15 cellular contexts compared by ENCODE assay signal in the genomic region with DNA sequence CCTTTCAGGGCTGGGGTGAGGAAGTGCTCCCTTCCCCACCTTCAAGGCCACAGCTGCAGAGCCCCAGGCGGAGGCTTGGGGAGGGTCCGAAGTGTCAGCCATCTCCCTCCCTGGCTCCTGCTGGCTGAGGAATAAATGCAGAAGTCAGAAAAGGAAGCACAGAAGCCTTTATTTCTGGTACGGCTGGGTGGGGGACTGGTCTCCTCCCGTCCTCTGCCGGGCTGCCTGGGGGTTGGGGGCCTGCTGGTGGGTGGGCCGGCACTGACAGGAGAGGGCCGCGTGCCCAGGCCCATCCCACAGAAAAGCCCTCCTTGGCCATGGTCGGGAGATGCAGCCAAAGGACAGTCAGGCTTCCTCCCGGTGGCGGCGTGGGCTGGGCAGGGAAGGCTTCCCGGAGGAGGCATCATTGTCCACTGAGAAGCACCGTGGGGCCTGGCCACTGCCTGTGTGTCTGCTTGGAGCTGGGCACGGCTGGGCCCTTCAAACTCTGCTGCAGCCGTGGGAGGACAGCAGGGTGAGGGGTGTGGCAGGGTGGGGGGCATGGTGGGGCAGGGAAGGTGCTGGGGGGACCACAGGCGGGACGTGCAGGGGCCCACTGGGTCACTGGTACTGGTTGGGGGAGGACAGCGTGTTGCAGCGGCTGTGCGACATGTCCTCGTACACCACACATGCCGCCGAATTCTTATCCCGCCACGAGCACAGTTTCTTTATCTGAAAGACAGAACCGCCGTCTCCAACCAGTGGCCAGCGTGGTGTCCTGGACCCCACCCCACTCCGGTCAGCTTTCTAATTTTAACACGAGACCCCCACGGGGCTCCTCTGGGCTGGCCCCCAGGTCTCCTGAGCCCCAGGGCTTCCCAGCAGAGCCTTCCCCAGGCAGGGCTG. TPM values are rescaled to one million over a fixed set of nuclear protein-coding genes. Genes with fewer than 3 reads are reported as not detected.
DNase-seq lines count a peak whose midpoint lies in the region; ATAC-seq and TF ChIP-seq lines count a peak whose summit lies in the region.
"Had no signal": no experiment of that assay in that cellular context is flagged by ENCODE, and none has a peak within 500 bp of the region (broad histone marks: within the 10 kb centered on the region; RNA-seq: fewer than 3 reads in every experiment).

No MANE protein-coding gene starts in this region.

- peaks cover 0 to 10% (median 0%) of the 10 kb centered on the region in 6 donors for H3K36me3 ChIP-seq in spleen

- no peaks in the 10 kb centered on the region for H3K27me3 Mint-ChIP-seq in activated CD4-positive, alpha-beta T cell treated with anti-CD3 and anti-CD28 coated beads, Interleukin-2, amount 10 ng/mL, durations not matched to agents 7 days and 5 days
- no peaks in the 10 kb centered on the region for H3K27me3 Mint-ChIP-seq in central memory CD8-positive, alpha-beta T cell

- POLR2A ChIA-PET in activated CD4-positive, alpha-beta T cell treated with anti-CD3 and anti-CD28 coated beads, Interleukin-2, amount 10 ng/mL, durations not matched to agents 7 days and 5 days (lab: Charles Lee): no interaction called here

- peaks cover 0 to 60% (median 21%) of the 10 kb centered on the region in 7 donors for H3K27me3 ChIP-seq in spleen (replicated peaks in 1 of 7)

- H3K4me3 Mint-ChIP-seq in activated CD4-positive, alpha-beta T cell treated with anti-CD3 and anti-CD28 coated beads, Interleukin-2, amount 10 ng/mL, durations not matched to agents 7 days and 5 days: no peak overlapping the region
- peak overlapping the region; percentile 96 for H3K4me3 Mint-ChIP-seq in central memory CD8-positive, alpha-beta T cell

- H3K27ac ChIP-seq in spleen: peak overlapping the region in 3 of 8 donors; percentile 81 to 88 (median 83)
- H3K27ac ChIP-seq: parathyroid adenoma had no signal

- ATAC-seq in central memory CD8-positive, alpha-beta T cell (replicated peaks; ENCODE audit: extremely low read depth, poor library complexity, severe bottlenecking): no peak

- intact Hi-C loops in spleen (cut with DNase I; ENCODE audit: low total_unique reads) (no loop called here), posterior vena cava (cut with DNase I) (no loop called here)

- peaks cover 19% of the 10 kb centered on the region for H3K36me3 Mint-ChIP-seq in activated CD4-positive, alpha-beta T cell treated with anti-CD3 and anti-CD28 coated beads, Interleukin-2, amount 10 ng/mL, durations not matched to agents 7 days and 5 days (ENCODE audit: low read depth)
- peaks cover 26% of the 10 kb centered on the region for H3K36me3 Mint-ChIP-seq in central memory CD8-positive, alpha-beta T cell (ENCODE audit: insufficient read depth)

- H3K4me3 ChIP-seq in spleen: peak overlapping the region in 6 of 8 donors; percentile 28 to 69 (median 36)

- no peaks in the 10 kb centered on the region for H3K9me3 ChIP-seq in spleen

- H3K4me1 ChIP-seq in spleen: peaks cover 0 to 38% (median 22%) of the 10 kb centered on the region in 6 donors

- H3K9me3 Mint-ChIP-seq in activated CD4-positive, alpha-beta T cell treated with anti-CD3 and anti-CD28 coated beads, Interleukin-2, amount 10 ng/mL, durations not matched to agents 7 days and 5 days: no peaks in the 10 kb centered on the region
- no peaks in the 10 kb centered on the region for H3K9me3 Mint-ChIP-seq in central memory CD8-positive, alpha-beta T cell

- peak overlapping the region; percentile 87 for H3K27ac Mint-ChIP-seq in activated CD4-positive, alpha-beta T cell treated with anti-CD3 and anti-CD28 coated beads, Interleukin-2, amount 10 ng/mL, durations not matched to agents 7 days and 5 days
- H3K27ac Mint-ChIP-seq in central memory CD8-positive, alpha-beta T cell (ENCODE audit: low read depth): no peak overlapping the region

- CTCF ChIA-PET in activated CD4-positive, alpha-beta T cell treated with anti-CD3 and anti-CD28 coated beads, Interleukin-2, amount 10 ng/mL, durations not matched to agents 7 days and 5 days (lab: Charles Lee): no interaction called here

- peaks cover 17% of the 10 kb centered on the region for H3K4me1 Mint-ChIP-seq in activated CD4-positive, alpha-beta T cell treated with anti-CD3 and anti-CD28 coated beads, Interleukin-2, amount 10 ng/mL, durations not matched to agents 7 days and 5 days
- peaks cover 8% of the 10 kb centered on the region for H3K4me1 Mint-ChIP-seq in central memory CD8-positive, alpha-beta T cell

- 35 to 44% (median 37%) methylated on average over 20 to 32 of the region's 32 CpGs for WGBS in spleen, 5 donors

- TF ChIP-seq POLR2A in spleen (IDR thresholded peaks at IDR 0.05): no peak

- DNase-seq in activated CD4-positive, alpha-beta T cell treated with anti-CD3 and anti-CD28 coated beads, Interleukin-2, amount 10 ng/mL, durations not matched to agents 7 days and 5 days: no peak
- no peak for DNase-seq in activated CD4-positive, alpha-beta T cell treated with anti-CD3 and anti-CD28 coated beads for 4 hours
- DNase-seq in NOMO-1 treated with DMSO at 0.1 percent for 48 hours (lab: John Stamatoyannopoulos, UW; ENCODE audit: unreplicated experiment) (peak; percentile 44), spleen (no peak), posterior vena cava (ENCODE audit: low spot score) (no peak), GF-D8 (lab: John Stamatoyannopoulos, UW) (no peak), AG20443 (ENCODE audit: low spot score) (no peak)
- DNase-seq in central memory CD8-positive, alpha-beta T cell (ENCODE audit: low spot score in 2 of 2): no peak
- DNase-seq: KBM-7, mammary epithelial cell, NCI-H187 treated with DMSO at 0.1 percent for 48 hours, NCI-H69 had no signal

- TF ChIP-seq CTCF in spleen (IDR thresholded peaks at IDR 0.05 in 8 of 11, conservative IDR thresholded peaks at IDR 0.05 in 3 of 11): no peak

RNA-seq across cellular contexts. Expression of gene CD7, which starts 2.4 kb away (rescaled TPM):
- total RNA-seq in activated CD4-positive, alpha-beta T cell treated with anti-CD3 and anti-CD28 coated beads, Interleukin-2, amount 10 ng/mL, durations not matched to agents 7 days and 5 days: 100 to 1,000 TPM; 285 to 292 TPM
- total RNA-seq in spleen (10 to 100 TPM; 18.9 to 60.1 (median 39.4) TPM), posterior vena cava (1 to 10 TPM; 1.9 to 3.0 TPM)
- polyA plus RNA-seq in spleen: 10 to 100 TPM; 14.8 to 24.5 (median 16.1) TPM
- total RNA-seq: mammary epithelial cell, SK-MEL-5 had no signal
- polyA plus RNA-seq: mammary epithelial cell had no signal

RNA-seq across cellular contexts. Expression of gene SECTM1, which starts 18.6 kb away (rescaled TPM):
- total RNA-seq in activated CD4-positive, alpha-beta T cell treated with anti-CD3 and anti-CD28 coated beads, Interleukin-2, amount 10 ng/mL, durations not matched to agents 7 days and 5 days: 10 to 100 TPM; 16.4 TPM
- 100 to 1,000 TPM in 1 of 7 donors, 10 to 100 TPM in 6; 55.6 to 141 (median 66.6) TPM for total RNA-seq in spleen
- 10 to 100 TPM in 1 of 3 donors, 1 to 10 TPM in 2; 6.0 to 15.2 (median 7.0) TPM for polyA plus RNA-seq in spleen
- total RNA-seq in posterior vena cava: 10 to 100 TPM; 10.3 to 14.5 TPM

RNA-seq across cellular contexts. Expression of gene CSNK1D, which starts 41.5 kb away (rescaled TPM):
- total RNA-seq in activated CD4-positive, alpha-beta T cell treated with anti-CD3 and anti-CD28 coated beads, Interleukin-2, amount 10 ng/mL, durations not matched to agents 7 days and 5 days: 100 to 1,000 TPM; 115 to 142 TPM
- total RNA-seq in spleen: 100 to 1,000 TPM in 5 of 7 donors, 10 to 100 TPM in 2; 74.3 to 216 (median 160) TPM
- polyA plus RNA-seq in spleen: 100 to 1,000 TPM in 1 of 3 donors, 10 to 100 TPM in 2; 46.5 to 122 (median 67.2) TPM
- total RNA-seq in posterior vena cava: 100 to 1,000 TPM in 1 of 2 donors, 10 to 100 TPM in 1; 93.6 to 103 TPM

RNA-seq across cellular contexts. Expression of gene TEX19, which starts 44.1 kb away (rescaled TPM):
- under 1 TPM in 1 of 2 experiments, not detected in 1; 0.10 TPM for total RNA-seq in activated CD4-positive, alpha-beta T cell treated with anti-CD3 and anti-CD28 coated beads, Interleukin-2, amount 10 ng/mL, durations not matched to agents 7 days and 5 days
- not detected for total RNA-seq in spleen
- not detected for polyA plus RNA-seq in spleen
- total RNA-seq in posterior vena cava: not detected
- total RNA-seq: mammary epithelial cell, ureter had no signal
- polyA plus RNA-seq: mammary epithelial cell had no signal

RNA-seq across cellular contexts. Expression of gene UTS2R, which starts 56.6 kb away (rescaled TPM):
- not detected for total RNA-seq in activated CD4-positive, alpha-beta T cell treated with anti-CD3 and anti-CD28 coated beads, Interleukin-2, amount 10 ng/mL, durations not matched to agents 7 days and 5 days
- total RNA-seq in spleen (1 to 10 TPM in 1 of 7 donors, under 1 TPM in 4, not detected in 2; 0.26 to 3.1 (median 0.60) TPM), posterior vena cava (not detected)
- polyA plus RNA-seq in spleen: not detected
- total RNA-seq: mammary epithelial cell, SK-MEL-5, ureter had no signal
- polyA plus RNA-seq: mammary epithelial cell had no signal

Comparison
In these comparisons a context has a peak if more than half of its experiments do, and no peak if none do; other contexts are left out.
1. RNA of gene CD7, which starts 2.4 kb away (total RNA-seq): 285 to 292 TPM in activated CD4-positive, alpha-beta T cell treated with anti-CD3 and anti-CD28 coated beads, Interleukin-2, amount 10 ng/mL, durations not matched to agents 7 days and 5 days and 18.9 to 60.1 TPM in spleen; 1.9 to 3.0 TPM in posterior vena cava; every median in the first group is over 4 times any median in the second.